Comparison of ENCODE assay signal across 8 cellular contexts in the genomic region with DNA sequence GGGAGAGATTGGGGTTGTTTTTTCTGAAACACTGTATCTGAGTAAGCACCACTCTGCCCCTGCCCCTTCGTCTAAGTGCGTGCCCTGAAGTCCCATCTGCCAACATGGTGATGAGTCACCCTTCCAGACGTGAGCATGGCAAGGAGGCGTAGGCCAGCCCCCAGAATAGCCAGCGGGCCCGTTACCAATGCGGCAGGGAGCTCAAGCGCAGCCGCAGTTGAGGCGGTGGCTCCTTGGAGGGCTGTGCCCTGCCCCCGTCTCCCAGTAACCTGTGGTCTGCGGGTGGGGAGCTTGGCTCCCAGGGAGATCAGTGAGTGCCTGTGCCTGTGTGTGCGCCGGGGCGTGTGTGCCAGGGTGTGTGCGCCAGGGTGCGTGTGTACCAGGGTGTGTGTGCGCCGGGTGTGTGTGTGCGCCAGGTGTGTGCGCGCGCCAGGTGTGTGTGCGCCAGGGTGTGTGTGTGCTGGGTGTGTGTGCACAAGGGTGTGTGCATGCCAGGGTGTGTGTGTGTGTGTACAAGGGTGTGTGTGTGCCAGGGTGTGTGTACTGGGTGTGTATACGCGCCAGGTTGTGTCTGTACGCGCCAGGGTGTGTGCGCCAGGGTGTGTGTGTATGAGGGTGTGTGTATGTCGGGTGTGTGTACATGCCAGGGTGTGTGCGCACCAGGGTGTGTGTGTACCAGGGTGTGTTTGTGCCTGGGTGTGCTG.
DNase-seq lines count a peak whose midpoint lies in the region; ATAC-seq and TF ChIP-seq lines count a peak whose summit lies in the region.

No MANE protein-coding gene starts in this region.

- H3K4me1 ChIP-seq in lower lobe of right lung: no peaks in the 10 kb centered on the region

- peaks cover 44% of the 10 kb centered on the region for H3K36me3 ChIP-seq in lower lobe of right lung

- H3K4me3 Mint-ChIP-seq in activated T-cell treated with anti-CD3 and anti-CD28 coated beads, Interleukin-2, amount 50 U/mL, for 24 hours: peak overlapping the region; percentile 76

- peak overlapping the region; percentile 100 for H3K27ac Mint-ChIP-seq in activated T-cell treated with anti-CD3 and anti-CD28 coated beads, Interleukin-2, amount 50 U/mL, for 24 hours

- H3K4me3 ChIP-seq in NB4 (ENCODE audit: low read depth, low read length) (peak overlapping the region; percentile 16), lower lobe of right lung (no peak overlapping the region)

- peaks cover 95% of the 10 kb centered on the region for H3K36me3 Mint-ChIP-seq in activated T-cell treated with anti-CD3 and anti-CD28 coated beads, Interleukin-2, amount 50 U/mL, for 24 hours (ENCODE audit: low read depth)

- DNase-seq in ACHN (peak; percentile 98), NB4 (ENCODE audit: low read depth) (peak; percentile 86), iris pigment epithelial cell (ENCODE audit: low read depth) (peak; percentile 34), DMS153 (lab: John Stamatoyannopoulos, UW) (no peak), lower lobe of right lung (no peak), NCI-H2081 treated with DMSO at 0.1 percent for 48 hours (lab: John Stamatoyannopoulos, UW) (no peak)
- DNase-seq in activated T-cell treated with anti-CD3 and anti-CD28 coated beads, Interleukin-2, amount 50 U/mL, for 24 hours: peak; percentile 66

- no peak for ATAC-seq in GM18511 (IDR thresholded peaks at IDR 0.05; ENCODE audit: unreplicated experiment)
- ATAC-seq in lower lobe of right lung: no peak

- TF ChIP-seq POLR2A in NB4 (IDR thresholded peaks at IDR 0.05; ENCODE audit: extremely low read depth, insufficient read length): no peak

- peaks cover 84% of the 10 kb centered on the region for H3K4me1 Mint-ChIP-seq in activated T-cell treated with anti-CD3 and anti-CD28 coated beads, Interleukin-2, amount 50 U/mL, for 24 hours (ENCODE audit: low read depth)

- in situ Hi-C loops in ACHN (cut with HindIII; ENCODE audit: low pct_ligation_motif_present, low pct_unique_long_range_greater_than_20kb, low sequenced_read_pairs): no loop called here

- H3K27me3 Mint-ChIP-seq in activated T-cell treated with anti-CD3 and anti-CD28 coated beads, Interleukin-2, amount 50 U/mL, for 24 hours: no peaks in the 10 kb centered on the region

- no peaks in the 10 kb centered on the region for H3K9me3 ChIP-seq in lower lobe of right lung

- intact Hi-C loops in lower lobe of right lung (cut with DNase I): no loop called here

- TF ChIP-seq CTCF in NB4 (IDR thresholded peaks at IDR 0.05; ENCODE audit: low read depth, low read length) (no peak), lower lobe of right lung (IDR thresholded peaks at IDR 0.05) (no peak)

- no peak overlapping the region for H3K27ac ChIP-seq in lower lobe of right lung

- no peaks in the 10 kb centered on the region for H3K9me3 Mint-ChIP-seq in activated T-cell treated with anti-CD3 and anti-CD28 coated beads, Interleukin-2, amount 50 U/mL, for 24 hours

- H3K27me3 ChIP-seq in lower lobe of right lung (ENCODE audit: low read depth): no peaks in the 10 kb centered on the region

Comparison
In these comparisons a context has a peak if more than half of its experiments do, and no peak if none do; other contexts are left out.
1. DNase-seq: peak in ACHN (single experiment), NB4 (single experiment), activated T-cell treated with anti-CD3 and anti-CD28 coated beads, Interleukin-2, amount 50 U/mL, for 24 hours (single experiment) and iris pigment epithelial cell (single experiment); none in DMS153 (single experiment), lower lobe of right lung (single experiment) and NCI-H2081 treated with DMSO at 0.1 percent for 48 hours (single experiment).